Comparison of ENCODE assay signal across 14 cellular contexts in the genomic region with DNA sequence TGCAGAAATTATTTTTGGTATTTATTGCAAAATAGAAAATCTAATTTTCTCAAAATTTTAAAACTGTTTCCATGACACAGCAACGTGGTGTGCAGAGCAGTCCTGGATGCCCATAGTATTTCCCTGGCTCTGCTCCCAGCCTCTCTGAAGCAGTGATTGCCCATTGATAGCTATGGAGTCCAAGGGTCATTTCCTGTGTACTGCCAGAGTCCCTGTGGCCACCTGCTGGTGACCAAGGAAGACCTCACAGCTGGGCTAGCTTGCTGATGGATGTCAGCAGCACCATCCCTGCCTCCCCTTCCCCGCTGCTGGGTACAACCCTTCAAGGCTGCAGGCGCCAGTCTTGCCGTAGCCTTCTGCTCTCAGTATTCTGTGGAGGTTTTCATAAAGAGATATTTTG.
DNase-seq lines count a peak whose midpoint lies in the region; ATAC-seq and TF ChIP-seq lines count a peak whose summit lies in the region.
"Had no signal": no experiment of that assay in that cellular context is flagged by ENCODE, and none has a peak within 500 bp of the region (broad histone marks: within the 10 kb centered on the region; RNA-seq: fewer than 3 reads in every experiment).

No MANE protein-coding gene starts in this region.

- H3K36me3 Mint-ChIP-seq in Caco-2 (ENCODE audit: insufficient read depth, unreplicated experiment) = no peaks in the 10 kb centered on the region
- no peaks in the 10 kb centered on the region; the same call in 1 of the 2 replicates for H3K36me3 Mint-ChIP-seq in WTC11
- no peaks in the 10 kb centered on the region for H3K36me3 Mint-ChIP-seq in activated CD8-positive, alpha-beta T cell treated with anti-CD3 and anti-CD28 coated beads, Interleukin-2, amount 10 ng/mL, durations not matched to agents 7 days and 5 days (ENCODE audit: low read depth)
- H3K36me3 Mint-ChIP-seq: naive B cell had no signal

- H3K27ac Mint-ChIP-seq in Caco-2 (ENCODE audit: unreplicated experiment) (no peak overlapping the region), WTC11 (no peak overlapping the region)
- H3K27ac Mint-ChIP-seq in activated CD8-positive, alpha-beta T cell treated with anti-CD3 and anti-CD28 coated beads, Interleukin-2, amount 10 ng/mL, durations not matched to agents 7 days and 5 days = no peak overlapping the region

- H3K36me3 ChIP-seq in Caco-2 (ENCODE audit: control insufficient read depth, insufficient read depth, low read length) (no peaks in the 10 kb centered on the region), mesenchymal stem cell (ENCODE audit: control insufficient read depth in 1 of 2, insufficient read depth in 2 of 2, low read depth in 1 of 2, low read length in 2 of 2) (no peaks in the 10 kb centered on the region), prostate gland (no peaks in the 10 kb centered on the region), GM23248 (ENCODE audit: low read depth) (no peaks in the 10 kb centered on the region)
- H3K36me3 ChIP-seq: spleen had no signal

- H3K4ac ChIP-seq in mesenchymal stem cell (ENCODE audit: low read depth in 1 of 2, low read length in 2 of 2) = no peak overlapping the region

- H3K23ac ChIP-seq in mesenchymal stem cell (ENCODE audit: low read length in 2 of 2) = no peak overlapping the region

- H4K91ac ChIP-seq in mesenchymal stem cell (ENCODE audit: low read length) = no peak overlapping the region

- no peaks in the 10 kb centered on the region for H3K79me1 ChIP-seq in mesenchymal stem cell (replicated peaks; ENCODE audit: low read length, poor library complexity, severe bottlenecking)

- no peak overlapping the region for H2BK12ac ChIP-seq in mesenchymal stem cell (ENCODE audit: low read length in 2 of 2)

- H3K4me3 ChIP-seq in Caco-2 (ENCODE audit: low read depth, low read length) = no peak overlapping the region
- H3K4me3 ChIP-seq in mesenchymal stem cell (ENCODE audit: insufficient read depth in 1 of 2, low read depth in 1 of 2, low read length in 2 of 2) = no peak overlapping the region
- no peak overlapping the region for H3K4me3 ChIP-seq in prostate gland
- no peak overlapping the region for H3K4me3 ChIP-seq in GM23248
- H3K4me3 ChIP-seq: spleen had no signal

- H3K4me3 Mint-ChIP-seq in Caco-2 (ENCODE audit: unreplicated experiment) (no peak overlapping the region), WTC11 (no peak overlapping the region)
- H3K4me3 Mint-ChIP-seq in activated CD8-positive, alpha-beta T cell treated with anti-CD3 and anti-CD28 coated beads, Interleukin-2, amount 10 ng/mL, durations not matched to agents 7 days and 5 days = no peak overlapping the region
- H3K4me3 Mint-ChIP-seq: naive B cell had no signal

- H3F3A ChIP-seq in GM23248 (ENCODE audit: insufficient read depth) = no peaks in the 10 kb centered on the region

- no peaks in the 10 kb centered on the region for H3K9me3 Mint-ChIP-seq in Caco-2 (ENCODE audit: unreplicated experiment)
- peaks cover 17% of the 10 kb centered on the region for H3K9me3 Mint-ChIP-seq in WTC11
- no peaks in the 10 kb centered on the region for H3K9me3 Mint-ChIP-seq in activated CD8-positive, alpha-beta T cell treated with anti-CD3 and anti-CD28 coated beads, Interleukin-2, amount 10 ng/mL, durations not matched to agents 7 days and 5 days (ENCODE audit: insufficient read depth)

- no peak overlapping the region for H3K18ac ChIP-seq in mesenchymal stem cell (ENCODE audit: low read depth in 1 of 2, low read length in 2 of 2)

- no peak overlapping the region for H2BK15ac ChIP-seq in mesenchymal stem cell (ENCODE audit: low read depth, poor library complexity, severe bottlenecking)

- POLR2A ChIA-PET in Caco-2 (lab: Charles Lee) = no interaction called here
- POLR2A ChIA-PET in WTC11 (lab: Charles Lee) = no interaction called here
- POLR2A ChIA-PET in activated CD8-positive, alpha-beta T cell treated with anti-CD3 and anti-CD28 coated beads, Interleukin-2, amount 10 ng/mL, durations not matched to agents 7 days and 5 days (lab: Charles Lee) = no interaction called here

- CTCF ChIA-PET in Caco-2 (lab: Charles Lee) (interaction anchor here (0.9 to 1.3 kb wide), 4 partner anchors 35 to 317 kb away, joined by 3 to 5 read pairs (median 3); no protein-coding TSS in a partner anchor), WTC11 (lab: Charles Lee) (interaction anchor here (0.7 to 1.4 kb wide), 6 partner anchors 9 to 184 kb away, joined by 3 to 7 read pairs (median 4); partner anchors contain the start of gene DIRAS2)
- CTCF ChIA-PET in activated CD8-positive, alpha-beta T cell treated with anti-CD3 and anti-CD28 coated beads, Interleukin-2, amount 10 ng/mL, durations not matched to agents 7 days and 5 days (lab: Charles Lee) = no interaction called here

- no peaks in the 10 kb centered on the region for H3K9me3 ChIP-seq in Caco-2
- peaks cover 6% of the 10 kb centered on the region for H3K9me3 ChIP-seq in mesenchymal stem cell (ENCODE audit: control insufficient read depth, low read length)
- H3K9me3 ChIP-seq in prostate gland = no peaks in the 10 kb centered on the region
- no peaks in the 10 kb centered on the region for H3K9me3 ChIP-seq in GM23248 (ENCODE audit: low read depth)

- BruUV-seq in Caco-2 (replicated peaks; lab: Mats Ljungman, UMichigan) = no TSS peak

- H2AFZ ChIP-seq in mesenchymal stem cell (ENCODE audit: low read depth, low read length) (no peak overlapping the region), GM23248 (no peak overlapping the region)

- H2BK120ac ChIP-seq in mesenchymal stem cell (ENCODE audit: low read depth, low read length) = no peak overlapping the region

- no peak overlapping the region for H3K27ac ChIP-seq in mesenchymal stem cell (ENCODE audit: low read length, poor library complexity, severe bottlenecking)
- no peak overlapping the region for H3K27ac ChIP-seq in prostate gland
- no peak overlapping the region for H3K27ac ChIP-seq in GM23248
- H3K27ac ChIP-seq: spleen had no signal

- no peaks in the 10 kb centered on the region for H3K9me2 ChIP-seq in GM23248 (ENCODE audit: insufficient read depth)

- H3K79me2 ChIP-seq in GM23248 (ENCODE audit: insufficient read depth) = no peaks in the 10 kb centered on the region

- H3K4me1 ChIP-seq in Caco-2 (no peaks in the 10 kb centered on the region), mesenchymal stem cell (ENCODE audit: control insufficient read depth, insufficient read depth, low read depth, low read length) (peaks cover 6% of the 10 kb centered on the region), prostate gland (replicated peaks) (no peaks in the 10 kb centered on the region), GM23248 (ENCODE audit: insufficient read depth) (no peaks in the 10 kb centered on the region)
- H3K4me1 ChIP-seq: spleen had no signal

- TF ChIP-seq POLR2A in prostate gland (IDR thresholded peaks at IDR 0.05) = no peak

- DNase-seq in Caco-2 (peak; percentile 44 to 62), LoVo (ENCODE audit: low spot score) (peak; percentile 67), WTC11 (ENCODE audit: low spot score) (peak; percentile 24), mesenchymal stem cell (no peak), prostate gland (ENCODE audit: low spot score) (no peak), GM23248 (no peak)
- no peak for DNase-seq in stimulated activated CD4-positive, alpha-beta T cell treated with anti-CD3 and anti-CD28 coated beads, Interleukin-15, amount 100 ng/mL, for 24 hours
- no peak for DNase-seq in activated CD8-positive, alpha-beta T cell treated with anti-CD3 and anti-CD28 coated beads, Interleukin-2, amount 10 ng/mL, durations not matched to agents 7 days and 5 days
- DNase-seq: activated CD4-positive, alpha-beta T cell treated with anti-CD3 and anti-CD28 coated beads, Interleukin-2, amount 50 U/mL, for 1 hour; KBM-7; naive B cell; NCI-H345; spleen had no signal

- H3K14ac ChIP-seq in mesenchymal stem cell (ENCODE audit: low read length in 2 of 2) = no peak overlapping the region

- intact Hi-C loops in Caco-2 (cut with micrococcal nuclease; ENCODE audit: unreplicated experiment) = no loop called here
- intact Hi-C loops in prostate gland (cut with DNase I) = no loop called here

- H4K20me1 ChIP-seq in GM23248 (ENCODE audit: insufficient read depth) = no peaks in the 10 kb centered on the region

- no peak overlapping the region for H4K8ac ChIP-seq in mesenchymal stem cell (ENCODE audit: low read length)

- peak; percentile 74 for ATAC-seq in WTC11
- no peak for ATAC-seq in activated CD8-positive, alpha-beta T cell treated with anti-CD3 and anti-CD28 coated beads, Interleukin-2, amount 10 ng/mL, durations not matched to agents 7 days and 5 days
- ATAC-seq: esophagus mucosa had no signal

- H3K4me1 Mint-ChIP-seq in Caco-2 (ENCODE audit: low read depth, unreplicated experiment) = peaks cover 7% of the 10 kb centered on the region
- peaks cover 22% of the 10 kb centered on the region for H3K4me1 Mint-ChIP-seq in WTC11
- no peaks in the 10 kb centered on the region for H3K4me1 Mint-ChIP-seq in activated CD8-positive, alpha-beta T cell treated with anti-CD3 and anti-CD28 coated beads, Interleukin-2, amount 10 ng/mL, durations not matched to agents 7 days and 5 days (ENCODE audit: low read depth)
- H3K4me1 Mint-ChIP-seq: naive B cell had no signal

- WGBS in mesenchymal stem cell = 81% methylated on average over 4 of the region's 4 CpGs
- WGBS in prostate gland = 87% methylated on average over 4 of the region's 4 CpGs
- WGBS in GM23248 (ENCODE audit: low coverage in 1 of 2, low lambda C conversion rate in 2 of 2, missing lambda C conversion rate in 2 of 2), 2 experiments = 11 to 22% methylated on average over 4 of the region's 4 CpGs

- in situ Hi-C loops in GM23248 (cut with MboI) = no loop called here

- H3K27me3 Mint-ChIP-seq in Caco-2 (ENCODE audit: insufficient read depth, unreplicated experiment) (no peaks in the 10 kb centered on the region), WTC11 (ENCODE audit: low read depth) (0 out of 2 replicates have a peak, but pooled peaks cover 2% of the 10 kb centered on the region)
- peaks cover 6% of the 10 kb centered on the region for H3K27me3 Mint-ChIP-seq in activated CD8-positive, alpha-beta T cell treated with anti-CD3 and anti-CD28 coated beads, Interleukin-2, amount 10 ng/mL, durations not matched to agents 7 days and 5 days (ENCODE audit: low read depth)

- TF ChIP-seq CTCF in Caco-2 (IDR thresholded peaks at IDR 0.05; ENCODE audit: insufficient read depth in 1 of 2, low read depth in 1 of 2, low read length in 1 of 2, severe bottlenecking in 1 of 2, unreplicated experiment in 1 of 2) (peak in 1 of 2 experiments; percentile 63), WTC11 (IDR thresholded peaks at IDR 0.05) (no peak), prostate gland (IDR thresholded peaks at IDR 0.05) (no peak)

- H3K9ac ChIP-seq in mesenchymal stem cell (ENCODE audit: low read length) (no peak overlapping the region), GM23248 (no peak overlapping the region)

- H2AK5ac ChIP-seq in mesenchymal stem cell (ENCODE audit: low read length, severe bottlenecking) = peak overlapping the region; percentile 67

- no peak overlapping the region for H3K4me2 ChIP-seq in mesenchymal stem cell (ENCODE audit: low read length, poor library complexity, severe bottlenecking)
- no peak overlapping the region for H3K4me2 ChIP-seq in GM23248 (ENCODE audit: unreplicated experiment)

- H2BK5ac ChIP-seq in mesenchymal stem cell (ENCODE audit: low read depth, low read length, poor library complexity, severe bottlenecking) = no peak overlapping the region

- H3K27me3 ChIP-seq in Caco-2 (replicated peaks; ENCODE audit: control insufficient read depth, insufficient read depth, low read length) (no peaks in the 10 kb centered on the region), mesenchymal stem cell (ENCODE audit: control insufficient read depth in 1 of 2, insufficient read depth in 1 of 2, low read length in 2 of 2) (no peaks in the 10 kb centered on the region), prostate gland (replicated peaks; ENCODE audit: insufficient read depth) (no peaks in the 10 kb centered on the region), GM23248 (replicated peaks; ENCODE audit: insufficient read depth) (no peaks in the 10 kb centered on the region)
- H3K27me3 ChIP-seq: spleen had no signal

Comparison
In these comparisons a context has a peak if more than half of its experiments do, and no peak if none do; other contexts are left out.
1. DNase-seq: peak in Caco-2 (2 of 2), LoVo (single experiment) and WTC11 (single experiment); none in mesenchymal stem cell (single experiment), prostate gland (single experiment), GM23248 (single experiment), stimulated activated CD4-positive, alpha-beta T cell treated with anti-CD3 and anti-CD28 coated beads, Interleukin-15, amount 100 ng/mL, for 24 hours (single experiment) and activated CD8-positive, alpha-beta T cell treated with anti-CD3 and anti-CD28 coated beads, Interleukin-2, amount 10 ng/mL, durations not matched to agents 7 days and 5 days (single experiment).